6 cellular contexts compared by ENCODE assay signal in genomic region chr2:170806548-170806947, GRCh38. TPM values are rescaled to one million over a fixed set of nuclear protein-coding genes. Genes with fewer than 3 reads are reported as not detected.
"Had no signal": no experiment of that assay in that cellular context is flagged by ENCODE, and none has a peak within 500 bp of the region (broad histone marks: within the 10 kb centered on the region; RNA-seq: fewer than 3 reads in every experiment).

No MANE protein-coding gene starts in this region.

- H2AFZ ChIP-seq: GM23338 had no signal

- DNase-seq: H9, HCEC 1CT, IMR-90, KBM-7 had no signal

- H3K4me3 ChIP-seq: GM23338 had no signal

- H3K4me2 ChIP-seq: GM23338 had no signal

- ATAC-seq: GM23338 had no signal

RNA-seq across cellular contexts. Expression of gene GAD1, which starts 10.1 kb away (rescaled TPM):
- total RNA-seq: IMR-90 had no signal

RNA-seq across cellular contexts. Expression of gene ERICH2, which starts 36.4 kb away (rescaled TPM):
- total RNA-seq: GM23338, HT-29, IMR-90 had no signal
